In genomic region chr12:4909397-4909733, GRCh38 we compare ENCODE assay signal across 11 cellular contexts. TPM values are rescaled to one million over a fixed set of nuclear protein-coding genes. Genes with fewer than 3 reads are reported as not detected.
DNase-seq lines count a peak whose midpoint lies in the region; ATAC-seq and TF ChIP-seq lines count a peak whose summit lies in the region.
"Had no signal": no experiment of that assay in that cellular context is flagged by ENCODE, and none has a peak within 500 bp of the region (broad histone marks: within the 10 kb centered on the region; RNA-seq: fewer than 3 reads in every experiment).

No MANE protein-coding gene starts in this region.

- peaks cover 14% of the 10 kb centered on the region for H3K4me1 Mint-ChIP-seq in activated naive CD4-positive, alpha-beta T cell treated with anti-CD3 and anti-CD28 coated beads for 36 hours (ENCODE audit: low read depth)
- H3K4me1 Mint-ChIP-seq in activated naive CD8-positive, alpha-beta T cell treated with anti-CD3 and anti-CD28 coated beads, Interleukin-2, amount 10 ng/mL, durations not matched to agents 7 days and 5 days, result peaks cover 12% of the 10 kb centered on the region
- no peaks in the 10 kb centered on the region for H3K4me1 Mint-ChIP-seq in type B pancreatic cell (ENCODE audit: unreplicated experiment)

- 0 to 1% methylated on average over 15 to 16 of the region's 24 CpGs for WGBS in mesodermal cell (ENCODE audit: insufficient coverage in 2 of 2), 2 experiments

- H3K27ac ChIP-seq in mesodermal cell (ENCODE audit: low read depth, low read length, severe bottlenecking), result no peak overlapping the region
- H3K27ac ChIP-seq: C4-2B had no signal

- H3K36me3 ChIP-seq in mesodermal cell (ENCODE audit: control insufficient read depth, insufficient read depth, low read length), result no peaks in the 10 kb centered on the region

- POLR2A ChIA-PET in activated naive CD8-positive, alpha-beta T cell treated with anti-CD3 and anti-CD28 coated beads, Interleukin-2, amount 10 ng/mL, durations not matched to agents 7 days and 5 days (lab: Charles Lee), result no interaction called here

- H3K9me3 ChIP-seq in mesodermal cell (ENCODE audit: control insufficient read depth, low read length), result no peaks in the 10 kb centered on the region
- H3K9me3 ChIP-seq: mucosa of descending colon had no signal

- no peak overlapping the region for H3K27ac Mint-ChIP-seq in activated naive CD4-positive, alpha-beta T cell treated with anti-CD3 and anti-CD28 coated beads for 36 hours
- H3K27ac Mint-ChIP-seq in activated naive CD8-positive, alpha-beta T cell treated with anti-CD3 and anti-CD28 coated beads, Interleukin-2, amount 10 ng/mL, durations not matched to agents 7 days and 5 days, result no peak overlapping the region
- H3K27ac Mint-ChIP-seq in type B pancreatic cell, result no peak overlapping the region

- peak overlapping the region; percentile 31 for H3K4me3 Mint-ChIP-seq in activated naive CD4-positive, alpha-beta T cell treated with anti-CD3 and anti-CD28 coated beads for 36 hours
- peak overlapping the region; percentile 53 for H3K4me3 Mint-ChIP-seq in activated naive CD8-positive, alpha-beta T cell treated with anti-CD3 and anti-CD28 coated beads, Interleukin-2, amount 10 ng/mL, durations not matched to agents 7 days and 5 days
- H3K4me3 Mint-ChIP-seq in type B pancreatic cell, result peak overlapping the region; percentile 85

- TF ChIP-seq CTCF in type B pancreatic cell (conservative IDR thresholded peaks at IDR 0.05), result no peak

- CTCF ChIA-PET in activated naive CD4-positive, alpha-beta T cell treated with anti-CD3 and anti-CD28 coated beads for 36 hours (lab: Charles Lee), result interaction anchor here (0.9 to 1.2 kb wide), 3 partner anchors 23 to 146 kb away, joined by 3 read pairs; no protein-coding TSS in a partner anchor

- peaks cover 6% of the 10 kb centered on the region for H3K4me1 ChIP-seq in mesodermal cell (ENCODE audit: control insufficient read depth, insufficient read depth, low read length, poor library complexity, severe bottlenecking)

- peaks cover 2% of the 10 kb centered on the region for H3K9me3 Mint-ChIP-seq in activated naive CD4-positive, alpha-beta T cell treated with anti-CD3 and anti-CD28 coated beads for 36 hours
- no peaks in the 10 kb centered on the region for H3K9me3 Mint-ChIP-seq in activated naive CD8-positive, alpha-beta T cell treated with anti-CD3 and anti-CD28 coated beads, Interleukin-2, amount 10 ng/mL, durations not matched to agents 7 days and 5 days
- H3K9me3 Mint-ChIP-seq in type B pancreatic cell, result peaks cover 9% of the 10 kb centered on the region

- H3K4me3 ChIP-seq in mesodermal cell (ENCODE audit: extremely low read depth, insufficient read depth, low read length, poor library complexity, severe bottlenecking), result peak overlapping the region; percentile 35
- H3K4me3 ChIP-seq: mucosa of descending colon had no signal

- no peak for ATAC-seq in activated naive CD8-positive, alpha-beta T cell treated with anti-CD3 and anti-CD28 coated beads, Interleukin-2, amount 10 ng/mL, durations not matched to agents 7 days and 5 days (ENCODE audit: low read depth)
- ATAC-seq in HG03097 (IDR thresholded peaks at IDR 0.05; ENCODE audit: low FRiP score, unreplicated experiment), result no peak
- ATAC-seq: mucosa of descending colon had no signal

- DNase-seq in activated naive CD4-positive, alpha-beta T cell treated with anti-CD3 and anti-CD28 coated beads for 36 hours, result no peak
- no peak for DNase-seq in activated naive CD4-positive, alpha-beta T cell (lab: John Stamatoyannopoulos, UW)
- DNase-seq in activated naive CD8-positive, alpha-beta T cell treated with anti-CD3 and anti-CD28 coated beads, Interleukin-2, amount 10 ng/mL, durations not matched to agents 7 days and 5 days, result peak; percentile 32
- DNase-seq in type B pancreatic cell (ENCODE audit: extremely low spot score, unreplicated experiment) (peak; percentile 70), foreskin melanocyte (no peak), RKO (ENCODE audit: low spot score) (no peak)
- DNase-seq: IMR-90 had no signal

- peaks cover 44% of the 10 kb centered on the region for H3K27me3 Mint-ChIP-seq in activated naive CD4-positive, alpha-beta T cell treated with anti-CD3 and anti-CD28 coated beads for 36 hours (ENCODE audit: low read depth)
- H3K27me3 Mint-ChIP-seq in activated naive CD8-positive, alpha-beta T cell treated with anti-CD3 and anti-CD28 coated beads, Interleukin-2, amount 10 ng/mL, durations not matched to agents 7 days and 5 days, result peaks cover 46% of the 10 kb centered on the region
- peaks cover 41% of the 10 kb centered on the region for H3K27me3 Mint-ChIP-seq in type B pancreatic cell

- intact Hi-C loops in activated naive CD4-positive, alpha-beta T cell treated with anti-CD3 and anti-CD28 coated beads for 36 hours (cut with micrococcal nuclease), result no loop called here

- no peaks in the 10 kb centered on the region for H3K36me3 Mint-ChIP-seq in activated naive CD4-positive, alpha-beta T cell treated with anti-CD3 and anti-CD28 coated beads for 36 hours (ENCODE audit: low read depth)
- no peaks in the 10 kb centered on the region for H3K36me3 Mint-ChIP-seq in activated naive CD8-positive, alpha-beta T cell treated with anti-CD3 and anti-CD28 coated beads, Interleukin-2, amount 10 ng/mL, durations not matched to agents 7 days and 5 days
- H3K36me3 Mint-ChIP-seq in type B pancreatic cell, result peaks cover 14% of the 10 kb centered on the region

RNA-seq across cellular contexts. Expression of gene KCNA1, which starts 0.3 kb away (rescaled TPM):
- total RNA-seq in activated naive CD4-positive, alpha-beta T cell treated with anti-CD3 and anti-CD28 coated beads for 36 hours, result under 1 TPM in 1 of 2 experiments, not detected in 1; 0.05 TPM
- total RNA-seq in activated naive CD8-positive, alpha-beta T cell treated with anti-CD3 and anti-CD28 coated beads, Interleukin-2, amount 10 ng/mL, durations not matched to agents 7 days and 5 days, result not detected
- 0.37 TPM for polyA plus RNA-seq in mesodermal cell (2013, experiment 1 of 2)
- 0.15 TPM for polyA plus RNA-seq in mesodermal cell (2013, experiment 2 of 2)
- total RNA-seq in type B pancreatic cell (ENCODE audit: low replicate concordance), result 0.26 and 1.8 TPM in 2 replicates
- total RNA-seq: IMR-90 had no signal
- polyA plus RNA-seq: IMR-90 had no signal

Comparison
In these comparisons a context has a peak if more than half of its experiments do, and no peak if none do; other contexts are left out.
1. DNase-seq: peak in activated naive CD8-positive, alpha-beta T cell treated with anti-CD3 and anti-CD28 coated beads, Interleukin-2, amount 10 ng/mL, durations not matched to agents 7 days and 5 days (single experiment) and type B pancreatic cell (single experiment); none in activated naive CD4-positive, alpha-beta T cell treated with anti-CD3 and anti-CD28 coated beads for 36 hours (single experiment), activated naive CD4-positive, alpha-beta T cell (0 of 4), foreskin melanocyte (single experiment) and RKO (single experiment).
2. H3K4me3 Mint-ChIP-seq: peak in every context shown above with its lines; median percentile 85 in type B pancreatic cell; 53 in activated naive CD8-positive, alpha-beta T cell treated with anti-CD3 and anti-CD28 coated beads, Interleukin-2, amount 10 ng/mL, durations not matched to agents 7 days and 5 days; 31 in activated naive CD4-positive, alpha-beta T cell treated with anti-CD3 and anti-CD28 coated beads for 36 hours.